In genomic region chr14:92556255-92556741, GRCh38 we compare ENCODE assay signal across 15 cellular contexts. TPM values are rescaled to one million over a fixed set of nuclear protein-coding genes. Genes with fewer than 3 reads are reported as not detected.
A peak's percentile ranks its signal among the peaks of the same experiment; 100 is the strongest.
DNase-seq lines count a peak whose midpoint lies in the region; ATAC-seq, FAIRE-seq and TF ChIP-seq lines count a peak whose summit lies in the region.
"Had no signal": no experiment of that assay in that cellular context is flagged by ENCODE, and none has a peak within 500 bp of the region (broad histone marks: within the 10 kb centered on the region; RNA-seq: fewer than 3 reads in every experiment).

No MANE protein-coding gene starts in this region.

- peak; percentile 15 for ATAC-seq in CD4-positive, alpha-beta T cell (ENCODE audit: poor library complexity)
- ATAC-seq in activated CD8-positive, alpha-beta T cell treated with anti-CD3 and anti-CD28 coated beads, Interleukin-2, amount 10 ng/mL, durations not matched to agents 7 days and 5 days = no peak
- peak; percentile 12 to 24 for ATAC-seq in naive thymus-derived CD8-positive, alpha-beta T cell
- no peak for ATAC-seq in GM21447 (IDR thresholded peaks at IDR 0.05; ENCODE audit: unreplicated experiment)
- ATAC-seq: heart left ventricle had no signal

- no peaks in the 10 kb centered on the region for H3K9me3 Mint-ChIP-seq in CD4-positive, alpha-beta T cell
- H3K9me3 Mint-ChIP-seq in activated CD8-positive, alpha-beta T cell treated with anti-CD3 and anti-CD28 coated beads, Interleukin-2, amount 10 ng/mL, durations not matched to agents 7 days and 5 days (ENCODE audit: insufficient read depth) = no peaks in the 10 kb centered on the region
- no peaks in the 10 kb centered on the region for H3K9me3 Mint-ChIP-seq in naive thymus-derived CD8-positive, alpha-beta T cell

- no peaks in the 10 kb centered on the region for H3K36me3 Mint-ChIP-seq in CD4-positive, alpha-beta T cell (ENCODE audit: low read depth)
- H3K36me3 Mint-ChIP-seq in activated CD8-positive, alpha-beta T cell treated with anti-CD3 and anti-CD28 coated beads, Interleukin-2, amount 10 ng/mL, durations not matched to agents 7 days and 5 days (ENCODE audit: low read depth) = peaks cover 63% of the 10 kb centered on the region
- H3K36me3 Mint-ChIP-seq in naive thymus-derived CD8-positive, alpha-beta T cell = peaks cover 0 to 12% (median 6%) of the 10 kb centered on the region in 3 donors

- FAIRE-seq in GM19239 (lab: Jason Lieb, UNC) = peak; percentile 80

- intact Hi-C loops in CD4-positive, alpha-beta T cell (cut with DNase I, micrococcal nuclease) = no loop called here
- intact Hi-C loops in posterior vena cava (cut with DNase I) = no loop called here

- H3K27ac ChIP-seq in CD4-positive, alpha-beta T cell (ENCODE audit: low read depth, low read length) = no peak overlapping the region
- H3K27ac ChIP-seq: epithelial cell of prostate, prostate gland, RWPE1, thoracic aorta had no signal

- peak overlapping the region; percentile 67 for H3K27ac Mint-ChIP-seq in CD4-positive, alpha-beta T cell
- H3K27ac Mint-ChIP-seq in activated CD8-positive, alpha-beta T cell treated with anti-CD3 and anti-CD28 coated beads, Interleukin-2, amount 10 ng/mL, durations not matched to agents 7 days and 5 days = peak overlapping the region; percentile 78
- peak overlapping the region; percentile 45 to 92 (median 84) for H3K27ac Mint-ChIP-seq in naive thymus-derived CD8-positive, alpha-beta T cell

- DNase-seq in CD4-positive, alpha-beta T cell = no peak
- no peak for DNase-seq in GM19239 (ENCODE audit: insufficient read length, low spot score)
- DNase-seq in activated CD8-positive, alpha-beta T cell treated with anti-CD3 and anti-CD28 coated beads, Interleukin-2, amount 10 ng/mL, durations not matched to agents 7 days and 5 days = no peak
- DNase-seq in naive thymus-derived CD8-positive, alpha-beta T cell = no peak
- no peak for DNase-seq in posterior vena cava (ENCODE audit: low spot score)
- no peak for DNase-seq in NCI-H1694 (lab: John Stamatoyannopoulos, UW)
- DNase-seq: activated CD4-positive, alpha-beta T cell treated with anti-CD3 and anti-CD28 coated beads, Interleukin-2, amount 50 U/mL, for 48 hours; heart left ventricle; NCI-H2029 treated with DMSO at 0.1 percent for 48 hours; NCI-H82 had no signal

- CTCF ChIA-PET in CD4-positive, alpha-beta T cell (lab: Charles Lee) = interaction anchor here (0.6 kb wide), 1 partner anchor 21 kb away, joined by 3 read pairs; no protein-coding TSS in a partner anchor
- CTCF ChIA-PET in activated CD8-positive, alpha-beta T cell treated with anti-CD3 and anti-CD28 coated beads, Interleukin-2, amount 10 ng/mL, durations not matched to agents 7 days and 5 days (lab: Charles Lee) = interaction anchor here (0.8 to 1.7 kb wide), 8 partner anchors 11 to 124 kb away, joined by 3 to 5 read pairs (median 4); no protein-coding TSS in a partner anchor

- POLR2A ChIA-PET in CD4-positive, alpha-beta T cell (lab: Charles Lee) = interaction anchor here (0.6 to 2.1 kb wide), 6 partner anchors 14 to 112 kb away, joined by 3 to 12 read pairs (median 4); no protein-coding TSS in a partner anchor
- POLR2A ChIA-PET in activated CD8-positive, alpha-beta T cell treated with anti-CD3 and anti-CD28 coated beads, Interleukin-2, amount 10 ng/mL, durations not matched to agents 7 days and 5 days (lab: Charles Lee) = interaction anchor here (0.7 to 1.2 kb wide), 3 partner anchors 10 to 572 kb away, joined by 3 read pairs; no protein-coding TSS in a partner anchor
- POLR2A ChIA-PET in naive thymus-derived CD8-positive, alpha-beta T cell (lab: Charles Lee) = interaction anchor here (0.8 to 3.8 kb wide), 13 partner anchors 8 to 435 kb away, joined by 3 to 24 read pairs (median 5); partner anchors contain the start of genes CPSF2, NDUFB1 and RIN3

- no peaks in the 10 kb centered on the region for H3K27me3 Mint-ChIP-seq in CD4-positive, alpha-beta T cell
- H3K27me3 Mint-ChIP-seq in activated CD8-positive, alpha-beta T cell treated with anti-CD3 and anti-CD28 coated beads, Interleukin-2, amount 10 ng/mL, durations not matched to agents 7 days and 5 days (ENCODE audit: low read depth) = no peaks in the 10 kb centered on the region
- no peaks in the 10 kb centered on the region for H3K27me3 Mint-ChIP-seq in naive thymus-derived CD8-positive, alpha-beta T cell

- H3K27me3 ChIP-seq in CD4-positive, alpha-beta T cell (ENCODE audit: control insufficient read depth, insufficient read depth, low read length) = no peaks in the 10 kb centered on the region
- H3K27me3 ChIP-seq: heart left ventricle had no signal

- TF ChIP-seq CTCF in CD4-positive, alpha-beta T cell (IDR thresholded peaks at IDR 0.05) = no peak

- no peaks in the 10 kb centered on the region for H3K9me3 ChIP-seq in CD4-positive, alpha-beta T cell (ENCODE audit: control insufficient read depth, low read length)
- H3K9me3 ChIP-seq: heart left ventricle, prostate gland, thoracic aorta had no signal

- peak overlapping the region; percentile 32 for H3K4me3 Mint-ChIP-seq in CD4-positive, alpha-beta T cell
- H3K4me3 Mint-ChIP-seq in activated CD8-positive, alpha-beta T cell treated with anti-CD3 and anti-CD28 coated beads, Interleukin-2, amount 10 ng/mL, durations not matched to agents 7 days and 5 days = no peak overlapping the region
- peak overlapping the region in 9 of 10 donors; percentile 11 to 78 (median 69) for H3K4me3 Mint-ChIP-seq in naive thymus-derived CD8-positive, alpha-beta T cell

- H3K4me1 Mint-ChIP-seq in CD4-positive, alpha-beta T cell (ENCODE audit: low read depth) = peaks cover 52% of the 10 kb centered on the region
- peaks cover 82% of the 10 kb centered on the region for H3K4me1 Mint-ChIP-seq in activated CD8-positive, alpha-beta T cell treated with anti-CD3 and anti-CD28 coated beads, Interleukin-2, amount 10 ng/mL, durations not matched to agents 7 days and 5 days (ENCODE audit: low read depth)
- H3K4me1 Mint-ChIP-seq in naive thymus-derived CD8-positive, alpha-beta T cell = peaks cover 32 to 80% (median 77%) of the 10 kb centered on the region in 4 donors

RNA-seq across cellular contexts. Expression of gene RIN3, which starts 42.7 kb away (rescaled TPM):
- total RNA-seq in CD4-positive, alpha-beta T cell = 10 to 100 TPM; 67.9 to 72.2 TPM
- total RNA-seq in activated CD8-positive, alpha-beta T cell treated with anti-CD3 and anti-CD28 coated beads, Interleukin-2, amount 10 ng/mL, durations not matched to agents 7 days and 5 days = 10 to 100 TPM; 85.6 to 89.0 TPM
- total RNA-seq in naive thymus-derived CD8-positive, alpha-beta T cell = 100 to 1,000 TPM; 137 to 146 TPM
- polyA plus RNA-seq in naive thymus-derived CD8-positive, alpha-beta T cell = 10 to 100 TPM; 16.8 to 45.8 (median 30.0) TPM
- 10 to 100 TPM; 30.9 to 34.0 TPM for total RNA-seq in posterior vena cava

Comparison
In these comparisons a context has a peak if more than half of its experiments do, and no peak if none do; other contexts are left out.
1. ATAC-seq: peak in CD4-positive, alpha-beta T cell (single experiment) and naive thymus-derived CD8-positive, alpha-beta T cell (2 of 2); none in activated CD8-positive, alpha-beta T cell treated with anti-CD3 and anti-CD28 coated beads, Interleukin-2, amount 10 ng/mL, durations not matched to agents 7 days and 5 days (single experiment) and GM21447 (single experiment).
2. Peak in every context shown above with its lines, with median percentiles within 50 percentile points of each other: H3K27ac Mint-ChIP-seq.